10 cellular contexts compared by ENCODE assay signal in genomic region chrX:134999469-134999868, GRCh38. TPM values are rescaled to one million over a fixed set of nuclear protein-coding genes. Genes with fewer than 3 reads are reported as not detected.
A peak's percentile ranks its signal among the peaks of the same experiment; 100 is the strongest.
DNase-seq lines count a peak whose midpoint lies in the region; ATAC-seq and TF ChIP-seq lines count a peak whose summit lies in the region.
"Had no signal": no experiment of that assay in that cellular context is flagged by ENCODE, and none has a peak within 500 bp of the region (broad histone marks: within the 10 kb centered on the region; RNA-seq: fewer than 3 reads in every experiment).

No MANE protein-coding gene starts in this region.

- H3K36me3 ChIP-seq in testis (ENCODE audit: low read depth, missing control alignments) = no peaks in the 10 kb centered on the region

- no peak overlapping the region for H3K27ac Mint-ChIP-seq in Calu3 (ENCODE audit: unreplicated experiment)
- H3K27ac Mint-ChIP-seq in T-helper 2 cell treated with Interferon-gamma antibody and Interleukin-4, amounts not matched to agents 5 μg/mL and 100 μg/mL, for 36 hours = no peak overlapping the region
- H3K27ac Mint-ChIP-seq: stimulated activated naive B cell treated with anti-CD40 and anti-IgM and Interleukin-4, amounts not matched to agents 10 μg/mL and 1 μg/mL and 100 μg/mL, for 72 hours had no signal

- BruUV-seq in Calu3 (replicated peaks; lab: Mats Ljungman, UMichigan) = no TSS peak

- 30 to 44% methylated on average over 3 to 4 of the region's 4 CpGs for WGBS in testis, 2 donors

- ATAC-seq in HG02852 (IDR thresholded peaks at IDR 0.05; ENCODE audit: unreplicated experiment) = no peak

- no peak for TF ChIP-seq POLR2A in testis (IDR thresholded peaks at IDR 0.05)

- CTCF ChIA-PET in Calu3 (lab: Charles Lee) = no interaction called here

- peaks cover 9% of the 10 kb centered on the region for H3K36me3 Mint-ChIP-seq in Calu3 (ENCODE audit: insufficient read depth, unreplicated experiment)
- H3K36me3 Mint-ChIP-seq in T-helper 2 cell treated with Interferon-gamma antibody and Interleukin-4, amounts not matched to agents 5 μg/mL and 100 μg/mL, for 36 hours (ENCODE audit: low read depth) = no peaks in the 10 kb centered on the region
- H3K36me3 Mint-ChIP-seq: stimulated activated naive B cell treated with anti-CD40 and anti-IgM and Interleukin-4, amounts not matched to agents 10 μg/mL and 1 μg/mL and 100 μg/mL, for 72 hours had no signal

- H3K4me3 ChIP-seq in foreskin fibroblast (ENCODE audit: low read depth in 1 of 2, low read length in 2 of 2) (no peak overlapping the region), testis (no peak overlapping the region)

- no peaks in the 10 kb centered on the region for H3K9me3 Mint-ChIP-seq in Calu3 (ENCODE audit: low read depth, unreplicated experiment)
- no peaks in the 10 kb centered on the region for H3K9me3 Mint-ChIP-seq in T-helper 2 cell treated with Interferon-gamma antibody and Interleukin-4, amounts not matched to agents 5 μg/mL and 100 μg/mL, for 36 hours
- H3K9me3 Mint-ChIP-seq: stimulated activated naive B cell treated with anti-CD40 and anti-IgM and Interleukin-4, amounts not matched to agents 10 μg/mL and 1 μg/mL and 100 μg/mL, for 72 hours had no signal

- H3K27me3 Mint-ChIP-seq in Calu3 (ENCODE audit: unreplicated experiment) = no peaks in the 10 kb centered on the region
- H3K27me3 Mint-ChIP-seq in T-helper 2 cell treated with Interferon-gamma antibody and Interleukin-4, amounts not matched to agents 5 μg/mL and 100 μg/mL, for 36 hours (ENCODE audit: low read depth) = peaks cover 3% of the 10 kb centered on the region

- peaks cover 8% of the 10 kb centered on the region for H3K4me1 Mint-ChIP-seq in Calu3 (ENCODE audit: low read depth, unreplicated experiment)
- peaks cover 8% of the 10 kb centered on the region for H3K4me1 Mint-ChIP-seq in T-helper 2 cell treated with Interferon-gamma antibody and Interleukin-4, amounts not matched to agents 5 μg/mL and 100 μg/mL, for 36 hours (ENCODE audit: low read depth)

- H3K9me3 ChIP-seq in testis = no peaks in the 10 kb centered on the region

- H3K4me1 ChIP-seq in testis = peaks cover 3% of the 10 kb centered on the region

- DNase-seq in Calu3 = no peak
- peak; percentile 15 for DNase-seq in HuH-7.5 (ENCODE audit: low spot score)
- peak; percentile 21 for DNase-seq in RPMI8226
- DNase-seq in foreskin fibroblast = peak; percentile 48 to 72
- no peak for DNase-seq in testis
- no peak for DNase-seq in DMS79 (lab: John Stamatoyannopoulos, UW)
- DNase-seq in T-helper 2 cell treated with Interferon-gamma antibody and Interleukin-4, amounts not matched to agents 5 μg/mL and 100 μg/mL, for 36 hours (ENCODE audit: low spot score) = no peak
- DNase-seq: stimulated activated naive B cell treated with anti-CD40 and anti-IgM and Interleukin-4, amounts not matched to agents 10 μg/mL and 1 μg/mL and 100 μg/mL, for 72 hours had no signal

- intact Hi-C loops in Calu3 (cut with micrococcal nuclease; ENCODE audit: unreplicated experiment) = loop anchor here (1.0 to 10.0 kb wide), 4 partner anchors 34 to 515 kb away; no protein-coding TSS in a partner anchor
- intact Hi-C loops in testis (cut with DNase I; ENCODE audit: low total_unique reads) = no loop called here

- H3K27ac ChIP-seq in testis = no peak overlapping the region
- H3K27ac ChIP-seq: epithelial cell of prostate had no signal

- H3K27me3 ChIP-seq in testis = no peaks in the 10 kb centered on the region

- H3K4me3 Mint-ChIP-seq in Calu3 (ENCODE audit: low read depth, unreplicated experiment) = no peak overlapping the region
- no peak overlapping the region for H3K4me3 Mint-ChIP-seq in T-helper 2 cell treated with Interferon-gamma antibody and Interleukin-4, amounts not matched to agents 5 μg/mL and 100 μg/mL, for 36 hours
- H3K4me3 Mint-ChIP-seq: stimulated activated naive B cell treated with anti-CD40 and anti-IgM and Interleukin-4, amounts not matched to agents 10 μg/mL and 1 μg/mL and 100 μg/mL, for 72 hours had no signal

- TF ChIP-seq CTCF in Calu3 (IDR thresholded peaks at IDR 0.05; ENCODE audit: unreplicated experiment) (peak; percentile 30), foreskin fibroblast (IDR thresholded peaks at IDR 0.05; ENCODE audit: low read depth, low read length) (peak; percentile 27), testis (IDR thresholded peaks at IDR 0.05) (peak in 2 of 3 experiments; percentile 15 to 42)

RNA-seq across cellular contexts. Expression of gene SMIM10, which starts 8.7 kb away (rescaled TPM):
- 1.8 and 2.4 TPM in 2 replicates for total RNA-seq in Calu3 (2022)
- total RNA-seq in testis = 10 to 100 TPM; 58.4 to 71.7 TPM
- 12.0 TPM for polyA plus RNA-seq in testis (ENCODE audit: insufficient read depth, low read depth, low replicate concordance)

RNA-seq across cellular contexts. Expression of gene RTL8B, which starts 22.9 kb away (rescaled TPM):
- total RNA-seq in Calu3 (2022) (6.5 and 7.1 TPM in 2 replicates), testis (10 to 100 TPM; 11.4 to 12.2 TPM)
- 11.9 TPM for polyA plus RNA-seq in testis (ENCODE audit: insufficient read depth, low read depth, low replicate concordance)

RNA-seq across cellular contexts. Expression of gene RTL8C, which starts 32.7 kb away (rescaled TPM):
- total RNA-seq in Calu3 (2022) = 50.0 and 51.6 TPM in 2 replicates
- total RNA-seq in testis = 100 to 1,000 TPM in 1 of 2 donors, 10 to 100 TPM in 1; 78.8 to 113 TPM
- polyA plus RNA-seq in testis (ENCODE audit: insufficient read depth, low read depth, low replicate concordance) = 105 TPM

RNA-seq across cellular contexts. Expression of gene RTL8A, which starts 52.5 kb away (rescaled TPM):
- total RNA-seq in Calu3 (2022) (42.9 and 47.3 TPM in 2 replicates), testis (10 to 100 TPM; 30.0 to 35.7 TPM)
- polyA plus RNA-seq in testis (ENCODE audit: insufficient read depth, low read depth, low replicate concordance) = 53.1 TPM

Comparison
In these comparisons a context has a peak if more than half of its experiments do, and no peak if none do; other contexts are left out.
1. DNase-seq: peak in HuH-7.5 (single experiment), RPMI8226 (single experiment) and foreskin fibroblast (2 of 2); none in Calu3 (single experiment), testis (single experiment), DMS79 (single experiment) and T-helper 2 cell treated with Interferon-gamma antibody and Interleukin-4, amounts not matched to agents 5 μg/mL and 100 μg/mL, for 36 hours (single experiment).
2. RNA of gene SMIM10, which starts 8.7 kb away (total RNA-seq): 58.4 to 71.7 TPM in testis; 1.8 to 2.4 TPM in Calu3; every median in the first group is over 10 times any median in the second.
3. Peak in every context shown above with its lines, with median percentiles within 50 percentile points of each other: CTCF ChIP-seq.